23 cellular contexts compared by ENCODE assay signal in the genomic region with DNA sequence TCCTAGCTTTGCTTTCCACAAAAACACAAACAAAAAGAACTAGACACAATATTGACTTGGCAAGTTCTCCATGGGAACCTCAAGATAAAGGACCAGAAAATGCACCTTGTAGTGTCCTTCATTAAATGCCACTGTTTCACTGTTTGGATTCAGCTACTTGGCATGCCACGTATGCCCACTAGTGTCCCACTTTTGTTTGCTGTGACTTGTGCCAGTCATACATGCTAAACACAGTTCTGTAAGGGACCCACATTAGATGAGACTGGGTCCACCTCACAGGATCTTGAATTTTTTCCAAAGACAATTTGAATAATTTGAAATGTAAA.
"Had no signal": no experiment of that assay in that cellular context is flagged by ENCODE, and none has a peak within 500 bp of the region (broad histone marks: within the 10 kb centered on the region; RNA-seq: fewer than 3 reads in every experiment).

No MANE protein-coding gene starts in this region.

- ATAC-seq: gastrocnemius medialis; heart left ventricle; left cardiac atrium; left lung; natural killer cell; right lobe of liver; stimulated activated naive B cell treated with anti-CD40 and anti-IgM and Interleukin-4, amounts not matched to agents 10 μg/mL and 1 μg/mL and 100 μg/mL, for 72 hours had no signal

- H3K9me3 ChIP-seq: colonic mucosa, gastrocnemius medialis, heart left ventricle, left lung, right lobe of liver, suprapubic skin, transverse colon had no signal

- FAIRE-seq: small intestine had no signal

- H3K9ac ChIP-seq: parathyroid adenoma had no signal

- H3K4me3 ChIP-seq: colonic mucosa, gastrocnemius medialis, heart left ventricle, hepatocyte, left lung, right lobe of liver, suprapubic skin, transverse colon had no signal

- H3K27ac Mint-ChIP-seq: dendritic cell treated with granulocyte-macrophage colony-stimulating factor and Interleukin-4, amounts not matched to agents 40 ng/mL and 50 ng/mL, for 4 days; endodermal cell; natural killer cell; progenitor cell of endocrine pancreas; stimulated activated naive B cell treated with anti-CD40 and anti-IgM and Interleukin-4, amounts not matched to agents 10 μg/mL and 1 μg/mL and 100 μg/mL, for 72 hours; stimulated activated naive CD8-positive, alpha-beta T cell treated with anti-CD3 and anti-CD28 coated beads, Interleukin-15, Interleukin-2, amounts not matched to agents 100 ng/mL and 50 ng/mL, for 24 hours had no signal

- H3K36me3 ChIP-seq: colonic mucosa, gastrocnemius medialis, heart left ventricle, left lung, right lobe of liver, suprapubic skin, transverse colon had no signal

- H3K79me2 ChIP-seq: hepatocyte, parathyroid adenoma had no signal

- H3K27me3 Mint-ChIP-seq: dendritic cell treated with granulocyte-macrophage colony-stimulating factor and Interleukin-4, amounts not matched to agents 40 ng/mL and 50 ng/mL, for 4 days had no signal

- DNase-seq: colonic mucosa; effector CD8-positive, alpha-beta T cell; endodermal cell; gastrocnemius medialis; heart left ventricle; left cardiac atrium; left lung; mammary epithelial cell; natural killer cell; occipital lobe; right lobe of liver; small intestine; stimulated activated CD4-positive, alpha-beta T cell treated with anti-CD3 and anti-CD28 coated beads, Interleukin-15, amount 100 ng/mL, for 24 hours; stimulated activated CD4-positive, alpha-beta T cell treated with anti-CD3 and anti-CD28 coated beads, Interleukin-2, amount 100 ng/mL, for 48 hours; stimulated activated naive B cell treated with anti-CD40 and anti-IgM and Interleukin-4, amounts not matched to agents 10 μg/mL and 1 μg/mL and 100 μg/mL, for 72 hours; transverse colon had no signal

- H2AFZ ChIP-seq: hepatocyte, parathyroid adenoma had no signal

- H3K36me3 Mint-ChIP-seq: natural killer cell; stimulated activated naive B cell treated with anti-CD40 and anti-IgM and Interleukin-4, amounts not matched to agents 10 μg/mL and 1 μg/mL and 100 μg/mL, for 72 hours had no signal

- H3K4me3 Mint-ChIP-seq: dendritic cell treated with granulocyte-macrophage colony-stimulating factor and Interleukin-4, amounts not matched to agents 40 ng/mL and 50 ng/mL, for 4 days; endodermal cell; natural killer cell; stimulated activated naive B cell treated with anti-CD40 and anti-IgM and Interleukin-4, amounts not matched to agents 10 μg/mL and 1 μg/mL and 100 μg/mL, for 72 hours; stimulated activated naive CD8-positive, alpha-beta T cell treated with anti-CD3 and anti-CD28 coated beads, Interleukin-15, Interleukin-2, amounts not matched to agents 100 ng/mL and 50 ng/mL, for 24 hours had no signal

- H3K27me3 ChIP-seq: colonic mucosa, gastrocnemius medialis, left lung, right lobe of liver, suprapubic skin, transverse colon had no signal

- H3K4me1 ChIP-seq: colonic mucosa, gastrocnemius medialis, heart left ventricle, left lung, parathyroid adenoma, transverse colon had no signal

- H3K27ac ChIP-seq: colonic mucosa, epithelial cell of prostate, gastrocnemius medialis, heart left ventricle, hepatocyte, left lung, parathyroid adenoma, right lobe of liver, suprapubic skin, transverse colon had no signal

- H3K9me3 Mint-ChIP-seq: dendritic cell treated with granulocyte-macrophage colony-stimulating factor and Interleukin-4, amounts not matched to agents 40 ng/mL and 50 ng/mL, for 4 days; endodermal cell had no signal

- H3K4me1 Mint-ChIP-seq: natural killer cell; stimulated activated naive B cell treated with anti-CD40 and anti-IgM and Interleukin-4, amounts not matched to agents 10 μg/mL and 1 μg/mL and 100 μg/mL, for 72 hours had no signal

- H3K4me2 ChIP-seq: hepatocyte had no signal
